ENCODE assay signal across 15 cellular contexts in the genomic region with DNA sequence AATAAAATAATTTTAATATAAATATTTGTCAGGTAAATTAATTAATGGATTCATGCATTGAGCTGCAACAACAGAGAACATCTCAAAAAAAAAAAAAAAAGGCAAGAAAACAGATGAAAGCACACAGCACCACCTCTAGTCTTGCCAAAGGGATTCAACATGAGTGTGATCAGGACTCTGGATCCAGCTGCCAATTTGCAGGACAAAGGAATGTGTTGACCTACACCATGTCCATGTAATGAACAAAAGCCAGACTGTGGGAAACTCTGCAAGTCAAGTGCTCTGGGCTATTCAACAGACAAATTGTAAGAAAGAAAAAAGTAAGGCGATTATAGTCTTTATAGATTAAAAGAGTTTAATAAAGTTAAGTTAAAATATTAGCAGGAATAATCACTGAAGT.
"Had no signal": no experiment of that assay in that cellular context is flagged by ENCODE, and none has a peak within 500 bp of the region (broad histone marks: within the 10 kb centered on the region; RNA-seq: fewer than 3 reads in every experiment).

No MANE protein-coding gene starts in this region.

- H3K4me3 Mint-ChIP-seq: activated naive CD8-positive, alpha-beta T cell; activated T-cell treated with anti-CD3 and anti-CD28 coated beads, Interleukin-2, amount 50 U/mL, for 24 hours; dendritic cell treated with granulocyte-macrophage colony-stimulating factor and Interleukin-4, amounts not matched to agents 40 ng/mL and 50 ng/mL, for 4 days; effector memory CD8-positive, alpha-beta T cell; nephron progenitor cell; stimulated activated naive CD8-positive, alpha-beta T cell treated with anti-CD3 and anti-CD28 coated beads, Interleukin-15, Interleukin-2, amounts not matched to agents 100 ng/mL and 50 ng/mL, for 24 hours had no signal

- H3K36me3 ChIP-seq: brain microvascular endothelial cell, upper lobe of left lung had no signal

- H3K9me3 Mint-ChIP-seq: dendritic cell treated with granulocyte-macrophage colony-stimulating factor and Interleukin-4, amounts not matched to agents 40 ng/mL and 50 ng/mL, for 4 days; effector memory CD8-positive, alpha-beta T cell; nephron progenitor cell had no signal

- H3K36me3 Mint-ChIP-seq: activated naive CD8-positive, alpha-beta T cell had no signal

- H3K27ac ChIP-seq: brain microvascular endothelial cell, upper lobe of left lung had no signal

- DNase-seq: activated effector memory CD4-positive, alpha-beta T cell treated with anti-CD3 and anti-CD28 coated beads, Interleukin-2, amount 50 U/mL, for 16 hours; activated T-cell treated with anti-CD3 and anti-CD28 coated beads, Interleukin-2, amount 50 U/mL, for 24 hours; amygdala; brain microvascular endothelial cell; cerebellar nuclear complex; effector memory CD8-positive, alpha-beta T cell; erythroblast; nephron progenitor cell; stimulated activated CD4-positive, alpha-beta T cell treated with anti-CD3 and anti-CD28 coated beads, Interleukin-15, amount 100 ng/mL, for 24 hours; stimulated activated CD4-positive, alpha-beta T cell treated with anti-CD3 and anti-CD28 coated beads, Interleukin-4, amount 100 ng/mL, for 24 hours; T-helper 2 cell; upper lobe of left lung had no signal

- H3K27me3 Mint-ChIP-seq: activated naive CD8-positive, alpha-beta T cell; activated T-cell treated with anti-CD3 and anti-CD28 coated beads, Interleukin-2, amount 50 U/mL, for 24 hours; dendritic cell treated with granulocyte-macrophage colony-stimulating factor and Interleukin-4, amounts not matched to agents 40 ng/mL and 50 ng/mL, for 4 days; effector memory CD8-positive, alpha-beta T cell; stimulated activated naive CD8-positive, alpha-beta T cell treated with anti-CD3 and anti-CD28 coated beads, Interleukin-15, Interleukin-2, amounts not matched to agents 100 ng/mL and 50 ng/mL, for 24 hours had no signal

- H3K4me1 ChIP-seq: upper lobe of left lung had no signal

- H3K9me3 ChIP-seq: upper lobe of left lung had no signal

- ATAC-seq: effector memory CD8-positive, alpha-beta T cell had no signal

- H3K27me3 ChIP-seq: brain microvascular endothelial cell, upper lobe of left lung had no signal

- H3K4me1 Mint-ChIP-seq: nephron progenitor cell had no signal

- H3K4me3 ChIP-seq: upper lobe of left lung had no signal

- H3K27ac Mint-ChIP-seq: activated naive CD8-positive, alpha-beta T cell; activated T-cell treated with anti-CD3 and anti-CD28 coated beads, Interleukin-2, amount 50 U/mL, for 24 hours; dendritic cell treated with granulocyte-macrophage colony-stimulating factor and Interleukin-4, amounts not matched to agents 40 ng/mL and 50 ng/mL, for 4 days; effector memory CD8-positive, alpha-beta T cell; nephron progenitor cell; stimulated activated naive CD8-positive, alpha-beta T cell treated with anti-CD3 and anti-CD28 coated beads, Interleukin-15, Interleukin-2, amounts not matched to agents 100 ng/mL and 50 ng/mL, for 24 hours had no signal
